In the genomic region with DNA sequence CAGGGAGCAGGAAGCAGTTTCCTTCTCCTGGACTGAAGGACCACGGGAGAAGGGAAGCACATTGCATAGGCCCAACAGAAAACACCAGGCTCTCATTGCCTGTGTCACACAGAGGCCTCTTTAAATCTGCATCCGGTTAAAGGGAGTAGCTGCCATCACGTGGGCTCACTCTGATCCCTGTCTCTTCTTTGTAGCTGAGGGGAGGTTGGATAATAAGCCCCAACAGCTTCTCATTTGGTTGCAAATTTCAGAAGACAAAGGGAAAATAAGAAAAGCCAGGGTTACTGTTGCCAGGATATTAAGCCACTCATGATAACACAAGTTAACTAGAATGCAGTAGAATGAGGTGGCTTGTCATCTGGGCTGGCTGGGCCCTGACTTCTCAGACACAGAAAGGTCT, we compare ENCODE assay signal across 16 cellular contexts.
DNase-seq lines count a peak whose midpoint lies in the region; ATAC-seq and TF ChIP-seq lines count a peak whose summit lies in the region.
"Had no signal": no experiment of that assay in that cellular context is flagged by ENCODE, and none has a peak within 500 bp of the region (broad histone marks: within the 10 kb centered on the region; RNA-seq: fewer than 3 reads in every experiment).

No MANE protein-coding gene starts in this region.

- no peak overlapping the region for H2AFZ ChIP-seq in PC-3 (ENCODE audit: low read length)

- TF ChIP-seq CTCF in endodermal cell (conservative IDR thresholded peaks at IDR 0.05) (no peak), PC-3 (conservative IDR thresholded peaks at IDR 0.05; ENCODE audit: low read depth, low read length) (no peak), gastroesophageal sphincter (IDR thresholded peaks at IDR 0.05) (no peak)

- H3K36me3 Mint-ChIP-seq in endodermal cell (ENCODE audit: low read depth): no peaks in the 10 kb centered on the region
- no peaks in the 10 kb centered on the region for H3K36me3 Mint-ChIP-seq in activated CD8-positive, alpha-beta T cell treated with anti-CD3 and anti-CD28 coated beads, Interleukin-2, amount 10 ng/mL, durations not matched to agents 7 days and 5 days (ENCODE audit: low read depth)
- H3K36me3 Mint-ChIP-seq in activated naive CD4-positive, alpha-beta T cell treated with anti-CD3 and anti-CD28 coated beads for 36 hours (ENCODE audit: low read depth): no peaks in the 10 kb centered on the region

- no TSS peak for BruUV-seq in PC-3 (replicated peaks; lab: Mats Ljungman, UMichigan)

- H3K9me3 ChIP-seq in HUES48 (ENCODE audit: control insufficient read depth, insufficient read depth, low read length) (no peaks in the 10 kb centered on the region), endodermal cell (ENCODE audit: control insufficient read depth, low read length) (peaks cover 4% of the 10 kb centered on the region), PC-3 (ENCODE audit: low read length) (no peaks in the 10 kb centered on the region), gastroesophageal sphincter (peaks cover 0 to 11% (median 0%) of the 10 kb centered on the region in 3 donors)
- H3K9me3 ChIP-seq: A549, Peyer's patch had no signal

- H3K4me2 ChIP-seq in PC-3 (ENCODE audit: low read length): no peak overlapping the region
- H3K4me2 ChIP-seq: A549 had no signal

- WGBS in endodermal cell (ENCODE audit: insufficient coverage in 1 of 2, insufficient read length in 1 of 2), 2 experiments: 18 to 40% methylated on average over 3 of the region's 3 CpGs
- WGBS in gastroesophageal sphincter (ENCODE audit: low coverage in 1 of 2), 2 donors: 0 to 46% methylated on average over 1 to 3 of the region's 3 CpGs

- no peak for TF ChIP-seq EP300 in gastroesophageal sphincter (IDR thresholded peaks at IDR 0.05)

- H3K27me3 Mint-ChIP-seq in endodermal cell (ENCODE audit: insufficient read depth): peaks cover 52% of the 10 kb centered on the region
- H3K27me3 Mint-ChIP-seq in activated CD8-positive, alpha-beta T cell treated with anti-CD3 and anti-CD28 coated beads, Interleukin-2, amount 10 ng/mL, durations not matched to agents 7 days and 5 days (ENCODE audit: low read depth): no peaks in the 10 kb centered on the region
- H3K27me3 Mint-ChIP-seq in activated naive CD4-positive, alpha-beta T cell treated with anti-CD3 and anti-CD28 coated beads for 36 hours (ENCODE audit: low read depth): no peaks in the 10 kb centered on the region

- TF ChIP-seq POLR2A in gastroesophageal sphincter (IDR thresholded peaks at IDR 0.05): no peak

- no peak for ATAC-seq in activated CD8-positive, alpha-beta T cell treated with anti-CD3 and anti-CD28 coated beads, Interleukin-2, amount 10 ng/mL, durations not matched to agents 7 days and 5 days
- ATAC-seq in PC-3: no peak
- no peak for ATAC-seq in gastroesophageal sphincter
- ATAC-seq: A549, Right ventricle myocardium inferior had no signal

- no peaks in the 10 kb centered on the region for H3F3A ChIP-seq in PC-3 (ENCODE audit: low read length, unreplicated experiment)

- peaks cover 4% of the 10 kb centered on the region for H3K4me1 Mint-ChIP-seq in endodermal cell
- no peaks in the 10 kb centered on the region for H3K4me1 Mint-ChIP-seq in activated CD8-positive, alpha-beta T cell treated with anti-CD3 and anti-CD28 coated beads, Interleukin-2, amount 10 ng/mL, durations not matched to agents 7 days and 5 days (ENCODE audit: low read depth)
- no peaks in the 10 kb centered on the region for H3K4me1 Mint-ChIP-seq in activated naive CD4-positive, alpha-beta T cell treated with anti-CD3 and anti-CD28 coated beads for 36 hours (ENCODE audit: low read depth)

- intact Hi-C loops in PC-3 (cut with micrococcal nuclease): no loop called here
- intact Hi-C loops in activated naive CD4-positive, alpha-beta T cell treated with anti-CD3 and anti-CD28 coated beads for 36 hours (cut with micrococcal nuclease): no loop called here

- H3K4me3 Mint-ChIP-seq in endodermal cell: no peak overlapping the region
- H3K4me3 Mint-ChIP-seq in activated CD8-positive, alpha-beta T cell treated with anti-CD3 and anti-CD28 coated beads, Interleukin-2, amount 10 ng/mL, durations not matched to agents 7 days and 5 days: no peak overlapping the region
- no peak overlapping the region for H3K4me3 Mint-ChIP-seq in activated naive CD4-positive, alpha-beta T cell treated with anti-CD3 and anti-CD28 coated beads for 36 hours

- POLR2A ChIA-PET in activated CD8-positive, alpha-beta T cell treated with anti-CD3 and anti-CD28 coated beads, Interleukin-2, amount 10 ng/mL, durations not matched to agents 7 days and 5 days (lab: Charles Lee): no interaction called here
- POLR2A ChIA-PET in PC-3 (lab: Charles Lee; ENCODE audit: unreplicated experiment): no interaction called here

- H3K4me3 ChIP-seq in HUES48 (ENCODE audit: low read depth, low read length) (no peak overlapping the region), endodermal cell (ENCODE audit: low read length) (no peak overlapping the region), PC-3 (ENCODE audit: low read length) (no peak overlapping the region), gastroesophageal sphincter (no peak overlapping the region)
- H3K4me3 ChIP-seq: A549, Peyer's patch had no signal

- H3K9me3 Mint-ChIP-seq in endodermal cell: peaks cover 3% of the 10 kb centered on the region
- H3K9me3 Mint-ChIP-seq in activated CD8-positive, alpha-beta T cell treated with anti-CD3 and anti-CD28 coated beads, Interleukin-2, amount 10 ng/mL, durations not matched to agents 7 days and 5 days (ENCODE audit: insufficient read depth): no peaks in the 10 kb centered on the region
- no peaks in the 10 kb centered on the region for H3K9me3 Mint-ChIP-seq in activated naive CD4-positive, alpha-beta T cell treated with anti-CD3 and anti-CD28 coated beads for 36 hours

- H3K79me2 ChIP-seq in PC-3 (ENCODE audit: low read length): no peaks in the 10 kb centered on the region

- no peak overlapping the region; the same call in 1 of the 2 replicates for H3K9ac ChIP-seq in HUES48 (ENCODE audit: low read depth, low read length)
- no peak overlapping the region for H3K9ac ChIP-seq in endodermal cell (ENCODE audit: extremely low read depth, low read length, poor library complexity, severe bottlenecking)
- H3K9ac ChIP-seq in PC-3 (ENCODE audit: low read length): no peak overlapping the region

- H3K27me3 ChIP-seq in HUES48 (ENCODE audit: control insufficient read depth, insufficient read depth, low read length): no peaks in the 10 kb centered on the region
- H3K27me3 ChIP-seq in endodermal cell (ENCODE audit: control insufficient read depth, insufficient read depth, low read length, poor library complexity, severe bottlenecking): peaks cover 61% of the 10 kb centered on the region
- H3K27me3 ChIP-seq in PC-3 (ENCODE audit: low read length): no peaks in the 10 kb centered on the region
- no peaks in the 10 kb centered on the region for H3K27me3 ChIP-seq in gastroesophageal sphincter
- H3K27me3 ChIP-seq: Peyer's patch had no signal

- H3K36me3 ChIP-seq in HUES48 (ENCODE audit: control insufficient read depth, insufficient read depth, low read length) (no peaks in the 10 kb centered on the region), endodermal cell (ENCODE audit: control insufficient read depth, insufficient read depth, low read length) (no peaks in the 10 kb centered on the region), PC-3 (ENCODE audit: low read depth, low read length) (no peaks in the 10 kb centered on the region), gastroesophageal sphincter (no peaks in the 10 kb centered on the region)
- H3K36me3 ChIP-seq: Peyer's patch had no signal

- CTCF ChIA-PET in activated CD8-positive, alpha-beta T cell treated with anti-CD3 and anti-CD28 coated beads, Interleukin-2, amount 10 ng/mL, durations not matched to agents 7 days and 5 days (lab: Charles Lee): no interaction called here
- CTCF ChIA-PET in PC-3 (lab: Charles Lee): no interaction called here
- CTCF ChIA-PET in activated naive CD4-positive, alpha-beta T cell treated with anti-CD3 and anti-CD28 coated beads for 36 hours (lab: Charles Lee): no interaction called here

- H3K27ac ChIP-seq in HUES48 (ENCODE audit: low read depth, low read length): peak overlapping the region; percentile 92
- H3K27ac ChIP-seq in endodermal cell (ENCODE audit: low read depth, low read length): peak overlapping the region; percentile 80
- H3K27ac ChIP-seq in PC-3 (ENCODE audit: low read length): no peak overlapping the region
- no peak overlapping the region for H3K27ac ChIP-seq in gastroesophageal sphincter
- H3K27ac ChIP-seq: A549, Peyer's patch had no signal

- H3K9me2 ChIP-seq in PC-3 (replicated peaks; ENCODE audit: low read length): no peaks in the 10 kb centered on the region

- DNase-seq in ELF-1 (ENCODE audit: low read depth, low spot score): peak; percentile 65
- peak; percentile 63 for DNase-seq in endodermal cell
- peak; percentile 9 for DNase-seq in left kidney (ENCODE audit: low read depth, low spot score)
- no peak for DNase-seq in activated CD8-positive, alpha-beta T cell treated with anti-CD3 and anti-CD28 coated beads, Interleukin-2, amount 10 ng/mL, durations not matched to agents 7 days and 5 days
- no peak for DNase-seq in PC-3
- no peak for DNase-seq in activated naive CD4-positive, alpha-beta T cell treated with anti-CD3 and anti-CD28 coated beads for 36 hours
- DNase-seq: C1 segment of cervical spinal cord, GOT3, NCI-H1930, NCI-H2171 treated with DMSO at 0.1 percent for 48 hours, NCI-H510A, Peyer's patch had no signal

- H3K4me1 ChIP-seq in HUES48 (ENCODE audit: control insufficient read depth, insufficient read depth, low read length): peaks cover 12% of the 10 kb centered on the region
- peaks cover 4% of the 10 kb centered on the region for H3K4me1 ChIP-seq in endodermal cell (ENCODE audit: control insufficient read depth, insufficient read depth, low read length)
- H3K4me1 ChIP-seq in PC-3 (ENCODE audit: insufficient read depth, low read length): no peaks in the 10 kb centered on the region
- no peaks in the 10 kb centered on the region for H3K4me1 ChIP-seq in gastroesophageal sphincter
- H3K4me1 ChIP-seq: A549, Peyer's patch had no signal

- H4K20me1 ChIP-seq in PC-3 (ENCODE audit: low read length): no peaks in the 10 kb centered on the region

- H3K27ac Mint-ChIP-seq in endodermal cell: peak overlapping the region; percentile 91
- no peak overlapping the region for H3K27ac Mint-ChIP-seq in activated CD8-positive, alpha-beta T cell treated with anti-CD3 and anti-CD28 coated beads, Interleukin-2, amount 10 ng/mL, durations not matched to agents 7 days and 5 days
- H3K27ac Mint-ChIP-seq in activated naive CD4-positive, alpha-beta T cell treated with anti-CD3 and anti-CD28 coated beads for 36 hours: no peak overlapping the region

Comparison
In these comparisons a context has a peak if more than half of its experiments do, and no peak if none do; other contexts are left out.
1. DNase-seq: peak in ELF-1 (single experiment), endodermal cell (single experiment) and left kidney (single experiment); none in activated CD8-positive, alpha-beta T cell treated with anti-CD3 and anti-CD28 coated beads, Interleukin-2, amount 10 ng/mL, durations not matched to agents 7 days and 5 days (single experiment), PC-3 (single experiment) and activated naive CD4-positive, alpha-beta T cell treated with anti-CD3 and anti-CD28 coated beads for 36 hours (single experiment).
2. H3K27ac ChIP-seq: peak in HUES48 (single experiment) and endodermal cell (single experiment); none in PC-3 (single experiment) and gastroesophageal sphincter (0 of 4).